ENCODE assay signal across 8 cellular contexts in genomic region chr5:174312270-174312617, GRCh38.
DNase-seq lines count a peak whose midpoint lies in the region; ATAC-seq, FAIRE-seq and TF ChIP-seq lines count a peak whose summit lies in the region.

No MANE protein-coding gene starts in this region.

- H3K9me3 ChIP-seq in K562 (replicated peaks; ENCODE audit: control insufficient read depth, insufficient read depth, low read depth, low read length), result no peaks in the 10 kb centered on the region
- no peaks in the 10 kb centered on the region for H3K9me3 ChIP-seq in ovary

- intact Hi-C loops in CD14-positive monocyte (cut with micrococcal nuclease), result loop anchor here (5.0 to 10.0 kb wide), 3 partner anchors 695 to 1017 kb away; partner anchors contain the start of gene BOD1 (in 2 of the 2)
- intact Hi-C loops in K562 (cut with micrococcal nuclease), result loop anchor here (1.0 kb wide), 1 partner anchor 267 kb away; the partner anchor contains the start of gene NSG2
- intact Hi-C loops in ovary (cut with DNase I), result loop anchor here in 2 of 4 donors (5.0 to 10.0 kb wide), 3 partner anchors 257 to 697 kb away; partner anchors contain the start of gene BOD1 (in 1 of the 2)

- H3K4me1 ChIP-seq in K562 (replicated peaks in 1 of 2; ENCODE audit: control insufficient read depth in 2 of 2, insufficient read depth in 2 of 2, low read length in 2 of 2) (peaks cover 0 to 15% of the 10 kb centered on the region in 2 experiments; a peak in 2 of 5 replicates), ovary (ENCODE audit: insufficient read depth) (no peaks in the 10 kb centered on the region)

- 15% methylated on average over 23 of the region's 25 CpGs for WGBS in K562 (ENCODE audit: insufficient coverage, low coverage, missing lambda C conversion rate)
- 16 to 23% (median 18%) methylated on average over 18 to 25 of the region's 25 CpGs for WGBS in ovary, 3 donors

- H3K4me2 ChIP-seq in K562 (ENCODE audit: insufficient read depth, low read length), result no peak overlapping the region

- H3K79me2 ChIP-seq in K562 (ENCODE audit: control insufficient read depth, insufficient read depth, low read length), result no peaks in the 10 kb centered on the region

- no peak for DNase-seq in CD14-positive monocyte (ENCODE audit: low spot score)
- no peak for DNase-seq in HFFc6
- no peak for DNase-seq in K562 (ENCODE audit: extremely low read depth in 1 of 4, low spot score in 3 of 4)
- no peak for DNase-seq in ovary
- no peak for DNase-seq in GM13977 (ENCODE audit: low spot score)
- no peak for DNase-seq in NCI-H510A (lab: John Stamatoyannopoulos, UW)
- no peak for DNase-seq in activated naive CD4-positive, alpha-beta T cell treated with anti-CD3 and anti-CD28 coated beads, Interleukin-2, amount 50 U/mL, for 16 hours
- DNase-seq in LoVo (ENCODE audit: low spot score), result no peak

- CTCF ChIA-PET in K562 (lab: Yijun Ruan, JAX; ENCODE audit: low intra/inter-chr PET ratio), result interaction anchor here (1.1 to 2.0 kb wide), 5 partner anchors 267 to 1018 kb away, joined by 4 to 16 read pairs (median 7); partner anchors contain the start of gene NSG2

- H3K36me3 ChIP-seq in K562 (ENCODE audit: control insufficient read depth, insufficient read depth, low read length) (no peaks in the 10 kb centered on the region), ovary (no peaks in the 10 kb centered on the region)

- H2AFZ ChIP-seq in K562 (ENCODE audit: low read depth, low read length), result no peak overlapping the region; the same call in 1 of the 2 replicates

- H3K27me3 Mint-ChIP-seq in CD14-positive monocyte (ENCODE audit: low read depth in 3 of 3), result peaks cover 29 to 41% (median 32%) of the 10 kb centered on the region in 3 donors
- peaks cover 7% of the 10 kb centered on the region for H3K27me3 Mint-ChIP-seq in HFFc6 (ENCODE audit: insufficient read depth)

- POLR2A ChIA-PET in K562 (lab: Yijun Ruan, JAX), result no interaction called here

- H3K27ac Mint-ChIP-seq in CD14-positive monocyte (no peak overlapping the region), HFFc6 (no peak overlapping the region)

- peak; percentile 49 for TF ChIP-seq CTCF in CD14-positive monocyte (IDR thresholded peaks at IDR 0.05)
- peak; percentile 3; the same call in 1 of the 2 replicates for TF ChIP-seq CTCF in HFFc6 (IDR thresholded peaks at IDR 0.05)
- TF ChIP-seq CTCF in K562 (IDR thresholded peaks at IDR 0.05 in 2 of 3, conservative IDR thresholded peaks at IDR 0.05 in 1 of 3; ENCODE audit: insufficient read depth in 2 of 3, low read depth in 1 of 3, low read length in 3 of 3), result no peak
- TF ChIP-seq CTCF in ovary (IDR thresholded peaks at IDR 0.05), result peak in 2 of 3 donors; percentile 1 to 13
- no peak for TF ChIP-seq CTCF in GM13977 (IDR thresholded peaks at IDR 0.05; ENCODE audit: extremely low read depth, insufficient read depth, missing control alignments)

- H3K4me3 ChIP-seq in K562, result no peak overlapping the region
- no peak overlapping the region for H3K4me3 ChIP-seq in ovary

- H3K9me3 Mint-ChIP-seq in CD14-positive monocyte (peaks cover 0 to 4% (median 0%) of the 10 kb centered on the region in 7 donors), HFFc6 (peaks cover 5% of the 10 kb centered on the region)

- H3K4me3 Mint-ChIP-seq in CD14-positive monocyte (peak overlapping the region in 1 of 2 donors; percentile 78), HFFc6 (no peak overlapping the region)

- no peak for TF ChIP-seq RAD21 in K562 (CRISPR knock-in tag; conservative IDR thresholded peaks at IDR 0.05 in 1 of 2, IDR thresholded peaks at IDR 0.05 in 1 of 2)

- FAIRE-seq in K562 (lab: Jason Lieb, UNC), result no peak

- no peak overlapping the region for H3K9ac ChIP-seq in K562 (ENCODE audit: insufficient read depth in 1 of 2, low read depth in 2 of 2, low read length in 2 of 2)

- TF ChIP-seq POLR2A in K562 (conservative IDR thresholded peaks at IDR 0.05) (no peak), ovary (IDR thresholded peaks at IDR 0.05) (no peak)

- no peaks in the 10 kb centered on the region for H3K4me1 Mint-ChIP-seq in CD14-positive monocyte
- no peaks in the 10 kb centered on the region for H3K4me1 Mint-ChIP-seq in HFFc6 (ENCODE audit: low read depth)

- H3K36me3 Mint-ChIP-seq in CD14-positive monocyte (no peaks in the 10 kb centered on the region), HFFc6 (ENCODE audit: low read depth) (no peaks in the 10 kb centered on the region)

- no peaks in the 10 kb centered on the region; the same call in 1 of the 2 replicates for H4K20me1 ChIP-seq in K562 (replicated peaks; ENCODE audit: control insufficient read depth, insufficient read depth, low read length)

- no peak for TF ChIP-seq EP300 in K562 (IDR thresholded peaks at IDR 0.05; ENCODE audit: low read length)
- TF ChIP-seq EP300 in ovary (IDR thresholded peaks at IDR 0.05), result no peak

- BruUV-seq in K562 (replicated peaks; lab: Mats Ljungman, UMichigan), result no TSS peak

- peak; percentile 44 for ATAC-seq in K562

- in situ Hi-C loops in K562 (cut with MboI), result loop anchor here (10.0 to 25.0 kb wide), 3 partner anchors 267 to 1600 kb away; partner anchors contain the start of genes BOD1 and NSG2
- in situ Hi-C loops in GM13977 (cut with MboI; ENCODE audit: low pct_unique_long_range_greater_than_20kb, low sequenced_read_pairs, unreplicated experiment), result loop anchor here (25.0 kb wide), 2 partner anchors 250 to 700 kb away; partner anchors contain the start of gene BOD1

- H3K27ac ChIP-seq in K562 (ENCODE audit: extremely low read depth, low read depth, low read length) (no peak overlapping the region), ovary (no peak overlapping the region)

- no peaks in the 10 kb centered on the region for H3K9me1 ChIP-seq in K562 (ENCODE audit: control insufficient read depth, insufficient read depth, low read length)

- H3K27me3 ChIP-seq in K562 (ENCODE audit: control insufficient read depth in 2 of 2, insufficient read depth in 2 of 2, low read length in 2 of 2) (peaks cover 15 to 79% of the 10 kb centered on the region in 2 experiments), ovary (no peaks in the 10 kb centered on the region)

TF ChIP-seq in K562, 482 proteins besides CTCF, POLR2A, EP300 and RAD21:
- no peak for TF ChIP-seq FOXA1 (IDR thresholded peaks at IDR 0.05; ENCODE audit: borderline replicate concordance)
- no peak for TF ChIP-seq L3MBTL2 (IDR thresholded peaks at IDR 0.05)
- TF ChIP-seq GABPA (tag; conservative IDR thresholded peaks at IDR 0.05; ENCODE audit: low read depth), result no peak
- no peak for TF ChIP-seq MCM5 (IDR thresholded peaks at IDR 0.05; ENCODE audit: low read depth)
- TF ChIP-seq ZSCAN32 (CRISPR knock-in tag; IDR thresholded peaks at IDR 0.05), result no peak
- TF ChIP-seq ZC3H11A (IDR thresholded peaks at IDR 0.05; ENCODE audit: low read depth, low read length), result no peak
- no peak for TF ChIP-seq KDM4B (IDR thresholded peaks at IDR 0.05; ENCODE audit: borderline replicate concordance in 2 of 2, low read depth in 1 of 2)
- TF ChIP-seq, protein P1, sequence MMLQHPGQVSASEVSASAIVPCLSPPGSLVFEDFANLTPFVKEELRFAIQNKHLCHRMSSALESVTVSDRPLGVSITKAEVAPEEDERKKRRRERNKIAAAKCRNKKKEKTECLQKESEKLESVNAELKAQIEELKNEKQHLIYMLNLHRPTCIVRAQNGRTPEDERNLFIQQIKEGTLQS (IDR thresholded peaks at IDR 0.05), result no peak
- TF ChIP-seq, protein P1 (CRISPR knock-in tag; conservative IDR thresholded peaks at IDR 0.05), result no peak
- no peak for TF ChIP-seq ZNF717 (CRISPR knock-in tag; IDR thresholded peaks at IDR 0.05)
- no peak for TF ChIP-seq BRD4 (IDR thresholded peaks at IDR 0.05)
- no peak for TF ChIP-seq POLR2G (IDR thresholded peaks at IDR 0.05; ENCODE audit: low read depth, low read length)
- TF ChIP-seq, protein P2, sequence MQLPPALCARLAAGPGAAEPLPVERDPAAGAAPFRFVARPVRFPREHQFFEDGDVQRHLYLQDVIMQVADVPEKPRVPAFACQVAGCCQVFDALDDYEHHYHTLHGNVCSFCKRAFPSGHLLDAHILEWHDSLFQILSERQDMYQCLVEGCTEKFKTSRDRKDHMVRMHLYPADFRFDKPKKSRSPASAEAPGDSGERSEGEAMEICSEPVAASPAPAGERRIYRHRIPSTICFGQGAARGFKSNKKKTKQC (CRISPR knock-in tag; IDR thresholded peaks at IDR 0.05), result no peak
- TF ChIP-seq HLTF (IDR thresholded peaks at IDR 0.05), result no peak
- no peak for TF ChIP-seq PTRF (tag; IDR thresholded peaks at IDR 0.05)
- no peak for TF ChIP-seq CCNT2 (IDR thresholded peaks at IDR 0.05; ENCODE audit: borderline replicate concordance, extremely low read depth, insufficient read length, low read depth, low read length)
- TF ChIP-seq ZNF134 (CRISPR knock-in tag; conservative IDR thresholded peaks at IDR 0.05), result no peak

Comparison
In these comparisons a context has a peak if more than half of its experiments do, and no peak if none do; other contexts are left out.
1. CTCF ChIP-seq: peak in CD14-positive monocyte (single experiment), HFFc6 (single experiment) and ovary (2 of 3); none in K562 (0 of 3) and GM13977 (single experiment).